Comparison of ENCODE assay signal across 25 cellular contexts in genomic region chr22:19002684-19003038, GRCh38.
"Had no signal": no experiment of that assay in that cellular context is flagged by ENCODE, and none has a peak within 500 bp of the region (broad histone marks: within the 10 kb centered on the region; RNA-seq: fewer than 3 reads in every experiment).

No MANE protein-coding gene starts in this region.

- H2AFZ ChIP-seq: neural progenitor cell, parathyroid adenoma had no signal

- H3K27me3 ChIP-seq: thyroid gland had no signal

- ATAC-seq: left lung; lower lobe of right lung; naive thymus-derived CD8-positive, alpha-beta T cell; stimulated activated memory B cell treated with anti-CD40 and anti-IgM and Interleukin-4, amounts not matched to agents 10 μg/mL and 1 μg/mL and 100 μg/mL, for 72 hours; stimulated activated naive CD8-positive, alpha-beta T cell treated with anti-CD3 and anti-CD28 coated beads, Interleukin-15, amount 100 ng/mL, for 72 hours; upper lobe of right lung had no signal

- H3K9ac ChIP-seq: neural progenitor cell, parathyroid adenoma had no signal

- H3K27ac ChIP-seq: esophagus squamous epithelium, left lung, lower lobe of right lung, neural progenitor cell, parathyroid adenoma, psoas muscle, thyroid gland, upper lobe of right lung had no signal

- H3K36me3 ChIP-seq: esophagus squamous epithelium, left lung, lower lobe of right lung, neural progenitor cell, thyroid gland, upper lobe of right lung had no signal

- H3K79me2 ChIP-seq: parathyroid adenoma had no signal

- H3K9me3 ChIP-seq: esophagus squamous epithelium, left lung, lower lobe of right lung, psoas muscle, thyroid gland, upper lobe of right lung had no signal

- H3K4me3 ChIP-seq: esophagus squamous epithelium, left lung, lower lobe of right lung, neural progenitor cell, psoas muscle, smooth muscle cell, thyroid gland, upper lobe of right lung had no signal

- H3K4me2 ChIP-seq: neural progenitor cell, smooth muscle cell had no signal

- DNase-seq: activated CD4-positive, alpha-beta memory T cell treated with anti-CD3 and anti-CD28 coated beads, Interleukin-2, amount 10 ng/mL, durations not matched to agents 7 days and 5 days; activated CD4-positive, alpha-beta T cell treated with anti-CD3 and anti-CD28 coated beads, Interleukin-2, amount 10 ng/mL, durations not matched to agents 7 days and 5 days; activated CD4-positive, CD25-positive, alpha-beta regulatory T cell treated with anti-CD3 and anti-CD28 coated beads, Interleukin-2, amount 50 U/mL, for 72 hours; activated CD8-positive, alpha-beta memory T cell treated with anti-CD3 and anti-CD28 coated beads, Interleukin-2, amount 50 U/mL, for 48 hours; activated gamma-delta T cell; activated naive CD4-positive, alpha-beta T cell treated with anti-CD3 and anti-CD28 coated beads, Interleukin-2, amount 10 ng/mL, durations not matched to agents 7 days and 5 days; activated T-cell treated with anti-CD3 and anti-CD28 coated beads, Interleukin-2, amount 50 U/mL, for 24 hours; amygdala; esophagus squamous epithelium; left lung; lower lobe of right lung; mesenchymal stem cell; naive thymus-derived CD8-positive, alpha-beta T cell; occipital lobe; psoas muscle; stimulated activated CD4-positive, alpha-beta T cell treated with anti-CD3 and anti-CD28 coated beads, Interleukin-1b, Interleukin-23, amount 100 ng/mL, for 48 hours; stimulated activated CD4-positive, alpha-beta T cell treated with anti-CD3 and anti-CD28 coated beads, Interleukin-4, amount 100 ng/mL, for 4 hours; stimulated activated CD8-positive, alpha-beta memory T cell treated with anti-CD3 and anti-CD28 coated beads, Interleukin-4, amount 100 ng/mL, for 48 hours; stimulated activated naive CD8-positive, alpha-beta T cell treated with anti-CD3 and anti-CD28 coated beads, Interleukin-15, amount 100 ng/mL, for 72 hours; thyroid gland; upper lobe of right lung had no signal

- H3K4me1 ChIP-seq: esophagus squamous epithelium, left lung, lower lobe of right lung, neural progenitor cell, parathyroid adenoma, psoas muscle, upper lobe of right lung had no signal
